Comparison of ENCODE assay signal across 8 cellular contexts in the genomic region with DNA sequence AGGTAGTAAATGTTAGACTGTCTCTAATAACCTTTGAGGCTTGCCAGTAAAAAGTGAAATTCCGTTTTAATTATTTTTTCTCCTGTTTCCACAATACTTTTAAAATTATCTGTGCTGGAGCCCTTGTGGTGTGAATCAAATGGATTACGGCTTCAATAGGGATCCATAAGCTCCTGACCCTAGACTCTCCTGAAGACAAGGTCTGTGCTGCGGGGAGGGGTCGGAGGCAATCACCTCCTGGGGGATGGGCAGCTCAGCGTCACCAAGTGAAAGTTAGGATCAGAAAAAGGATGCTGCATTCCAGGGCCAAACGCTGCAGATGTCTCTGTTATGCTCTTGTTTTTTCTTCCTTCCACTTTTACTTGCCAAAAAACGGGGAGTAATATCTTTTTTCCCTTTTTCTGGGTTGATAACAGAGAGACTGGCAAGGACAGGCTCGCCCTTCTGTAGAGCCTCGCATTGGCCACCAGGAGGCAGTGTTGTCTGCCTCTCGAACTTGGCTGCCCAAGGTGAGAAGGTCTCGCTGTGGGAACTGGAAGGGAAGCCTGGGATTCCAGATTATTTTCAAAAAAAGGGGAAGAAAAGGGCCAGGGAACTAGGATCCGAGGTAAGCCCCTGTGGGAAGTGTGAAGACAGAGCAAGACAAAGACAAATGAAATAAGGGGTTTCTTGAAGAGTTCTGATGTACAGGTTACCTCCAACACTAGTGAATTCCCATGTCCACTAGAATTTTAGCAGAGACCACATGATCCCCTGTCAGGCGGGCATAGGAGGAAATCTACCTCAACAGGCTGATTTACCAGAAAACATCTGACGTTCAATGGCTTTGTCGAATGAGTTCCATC.
DNase-seq lines count a peak whose midpoint lies in the region; ATAC-seq and TF ChIP-seq lines count a peak whose summit lies in the region.

No MANE protein-coding gene starts in this region.

- no peak overlapping the region for H3K4me3 ChIP-seq in mucosa of descending colon
- H3K4me3 ChIP-seq in osteoblast (ENCODE audit: insufficient read depth, low read length), result no peak overlapping the region

- H4K20me1 ChIP-seq in osteoblast (ENCODE audit: insufficient read depth, low read length), result no peaks in the 10 kb centered on the region

- no peak overlapping the region for H3K27ac ChIP-seq in osteoblast (ENCODE audit: low read depth, low read length)

- H2AFZ ChIP-seq in osteoblast (ENCODE audit: low read length), result no peak overlapping the region

- TF ChIP-seq CTCF in GM10248 (IDR thresholded peaks at IDR 0.05; ENCODE audit: control extremely low read depth, extremely low read depth, low read depth, missing control alignments), result peak; percentile 75
- TF ChIP-seq CTCF in mucosa of descending colon (IDR thresholded peaks at IDR 0.05), result peak; percentile 49
- TF ChIP-seq CTCF in osteoblast (IDR thresholded peaks at IDR 0.05; ENCODE audit: extremely low read depth, low read depth, low read length), result no peak

- no peaks in the 10 kb centered on the region for H3K9me3 ChIP-seq in mucosa of descending colon
- no peaks in the 10 kb centered on the region for H3K9me3 ChIP-seq in osteoblast (ENCODE audit: low read depth, low read length)

- no peak overlapping the region for H3K4me2 ChIP-seq in osteoblast (ENCODE audit: insufficient read depth, low read length)

- H3K27me3 ChIP-seq in osteoblast (ENCODE audit: insufficient read depth, low read length), result no peaks in the 10 kb centered on the region

- intact Hi-C loops in mucosa of descending colon (cut with DNase I, micrococcal nuclease), result loop anchor here in 1 of 2 donors (10.0 kb wide), 1 partner anchor 453 kb away; no protein-coding TSS in a partner anchor

- H3K4me1 ChIP-seq in mucosa of descending colon (ENCODE audit: low read depth) (no peaks in the 10 kb centered on the region), osteoblast (ENCODE audit: insufficient read depth, low read length) (no peaks in the 10 kb centered on the region)

- POLR2A ChIA-PET in GM10248 (lab: Yijun Ruan, JAX), result no interaction called here

- DNase-seq in GM10248 (ENCODE audit: extremely low spot score), result no peak
- DNase-seq in NCI-H2029 (lab: John Stamatoyannopoulos, UW), result peak; percentile 27
- peak; percentile 85 for DNase-seq in cerebellum (ENCODE audit: low spot score)
- peak in 2 of 3 donors; percentile 12 to 40 for DNase-seq in mucosa of descending colon
- DNase-seq in HPDE6-E6E7 (ENCODE audit: extremely low spot score), result no peak
- no peak for DNase-seq in osteoblast (ENCODE audit: insufficient read length, low spot score, missing footprints)
- no peak for DNase-seq in activated T-cell treated with anti-CD3 and anti-CD28 coated beads, Interleukin-2, amount 50 U/mL, for 1 hour

- CTCF ChIA-PET in GM10248 (lab: Yijun Ruan, JAX), result interaction anchor here (0.7 to 2.0 kb wide), 4 partner anchors 16 to 1365 kb away, joined by 3 to 4 read pairs (median 4); no protein-coding TSS in a partner anchor

- peak; percentile 75 for ATAC-seq in GM21786 (IDR thresholded peaks at IDR 0.05; ENCODE audit: unreplicated experiment)
- ATAC-seq in mucosa of descending colon, result peak; percentile 40

- H3K36me3 ChIP-seq in mucosa of descending colon (ENCODE audit: low read depth), result no peaks in the 10 kb centered on the region
- no peaks in the 10 kb centered on the region for H3K36me3 ChIP-seq in osteoblast (ENCODE audit: insufficient read depth, low read length)

- no peaks in the 10 kb centered on the region for H3K79me2 ChIP-seq in osteoblast (ENCODE audit: insufficient read depth, low read length)

Comparison
In these comparisons a context has a peak if more than half of its experiments do, and no peak if none do; other contexts are left out.
1. DNase-seq: peak in NCI-H2029 (single experiment), cerebellum (single experiment) and mucosa of descending colon (2 of 3); none in GM10248 (single experiment), HPDE6-E6E7 (single experiment), osteoblast (single experiment) and activated T-cell treated with anti-CD3 and anti-CD28 coated beads, Interleukin-2, amount 50 U/mL, for 1 hour (single experiment).